ENCODE assay signal across 10 cellular contexts in genomic region chr11:32870676-32871075, GRCh38. TPM values are rescaled to one million over a fixed set of nuclear protein-coding genes. Genes with fewer than 3 reads are reported as not detected.
DNase-seq lines count a peak whose midpoint lies in the region; ATAC-seq, FAIRE-seq and TF ChIP-seq lines count a peak whose summit lies in the region.
"Had no signal": no experiment of that assay in that cellular context is flagged by ENCODE, and none has a peak within 500 bp of the region (broad histone marks: within the 10 kb centered on the region; RNA-seq: fewer than 3 reads in every experiment).

No MANE protein-coding gene starts in this region.

- H3K27ac ChIP-seq in astrocyte (ENCODE audit: low read depth, low read length): no peak overlapping the region
- H3K27ac ChIP-seq in aorta (ENCODE audit: low read depth in 1 of 2, low read length in 2 of 2): no peak overlapping the region

- no peak overlapping the region for H3K4me2 ChIP-seq in astrocyte (ENCODE audit: low read length)

- WGBS in aorta, 2 donors: 46 to 50% methylated on average over 2 of the region's 2 CpGs

- H3K9me3 ChIP-seq in astrocyte (ENCODE audit: insufficient read depth, low read depth, low read length) (no peaks in the 10 kb centered on the region), aorta (ENCODE audit: control insufficient read depth, low read length) (peaks cover 6% of the 10 kb centered on the region)

- intact Hi-C loops in aorta (cut with DNase I): no loop called here

- ATAC-seq in aorta (ENCODE audit: low FRiP score): no peak

- H3K9ac ChIP-seq in astrocyte (ENCODE audit: low read length): no peak overlapping the region

- FAIRE-seq in astrocyte (lab: Jason Lieb, UNC): no peak

- peak; percentile 24 for DNase-seq in NCI-H1436 (lab: John Stamatoyannopoulos, UW)
- DNase-seq in NCI-H1436 treated with DMSO at 0.1 percent for 48 hours (lab: John Stamatoyannopoulos, UW): no peak
- DNase-seq in NCI-H526 (lab: John Stamatoyannopoulos, UW): peak; percentile 37 to 77
- no peak for DNase-seq in astrocyte (ENCODE audit: low read depth)
- DNase-seq in stimulated activated CD4-positive, alpha-beta T cell treated with anti-CD3 and anti-CD28 coated beads, Interleukin-12 subunit alpha, Interleukin-12 subunit beta, amount 100 ng/mL, for 4 hours: peak; percentile 13
- no peak for DNase-seq in C1 segment of cervical spinal cord (lab: John Stamatoyannopoulos, UW)
- no peak for DNase-seq in aorta
- no peak for DNase-seq in SKM-1 treated with dmso at 0.1 percent for 144 hours (lab: John Stamatoyannopoulos, UW; ENCODE audit: unreplicated experiment)
- DNase-seq: hippocampal formation had no signal

- no peaks in the 10 kb centered on the region for H4K20me1 ChIP-seq in astrocyte (ENCODE audit: insufficient read depth, low read length)

- no peaks in the 10 kb centered on the region for H3K27me3 ChIP-seq in astrocyte (ENCODE audit: insufficient read depth, low read length)
- no peaks in the 10 kb centered on the region for H3K27me3 ChIP-seq in aorta (ENCODE audit: control insufficient read depth in 1 of 2, insufficient read depth in 2 of 2, low read length in 1 of 2)

- no peak overlapping the region for H3K4me3 Mint-ChIP-seq in astrocyte (ENCODE audit: unreplicated experiment)
- H3K4me3 Mint-ChIP-seq: CD8-positive, alpha-beta memory T cell had no signal

- H2AFZ ChIP-seq in astrocyte (ENCODE audit: low read depth, low read length): no peak overlapping the region

- no peaks in the 10 kb centered on the region for H3K79me2 ChIP-seq in astrocyte (ENCODE audit: insufficient read depth, low read length)

- H3K36me3 ChIP-seq in astrocyte (ENCODE audit: insufficient read depth, low read length): no peaks in the 10 kb centered on the region
- H3K36me3 ChIP-seq in aorta (ENCODE audit: control insufficient read depth in 1 of 2, insufficient read depth in 2 of 2, low read length in 1 of 2): no peaks in the 10 kb centered on the region

- no peaks in the 10 kb centered on the region for H3K36me3 Mint-ChIP-seq in astrocyte (ENCODE audit: low read depth, unreplicated experiment)

- H3K27me3 Mint-ChIP-seq in astrocyte (ENCODE audit: low read depth, unreplicated experiment): peaks cover 5% of the 10 kb centered on the region

- no peak overlapping the region for H3K27ac Mint-ChIP-seq in astrocyte (ENCODE audit: unreplicated experiment)
- H3K27ac Mint-ChIP-seq: CD8-positive, alpha-beta memory T cell had no signal

- TF ChIP-seq CTCF in astrocyte (IDR thresholded peaks at IDR 0.05; ENCODE audit: insufficient read depth, low read depth, low read length): peak; percentile 15

- no peaks in the 10 kb centered on the region for H3K4me1 ChIP-seq in astrocyte (ENCODE audit: insufficient read depth, low read length)
- H3K4me1 ChIP-seq in aorta (ENCODE audit: control insufficient read depth in 1 of 2, insufficient read depth in 2 of 2, low read length in 2 of 2): no peaks in the 10 kb centered on the region

- no peaks in the 10 kb centered on the region for H3K4me1 Mint-ChIP-seq in astrocyte (ENCODE audit: low read depth, unreplicated experiment)
- H3K4me1 Mint-ChIP-seq: CD8-positive, alpha-beta memory T cell had no signal

- peaks cover 7% of the 10 kb centered on the region for H3K9me3 Mint-ChIP-seq in astrocyte (ENCODE audit: unreplicated experiment)

- H3K4me3 ChIP-seq in astrocyte (ENCODE audit: insufficient read depth, low read depth, low read length) (no peak overlapping the region), aorta (ENCODE audit: low read length in 2 of 2) (no peak overlapping the region)

RNA-seq across cellular contexts. Expression of gene QSER1, which starts 21.9 kb away (rescaled TPM):
- total RNA-seq in astrocyte (29.1 and 35.7 TPM in 2 replicates), aorta (10 to 100 TPM; 22.1 to 34.3 TPM)
- polyA plus RNA-seq in aorta: 1 to 10 TPM; 2.5 to 3.9 TPM

RNA-seq across cellular contexts. Expression of gene PRRG4, which starts 40.9 kb away (rescaled TPM):
- total RNA-seq in astrocyte: 0.14 and 0.45 TPM in 2 replicates
- 1 to 10 TPM; 2.0 TPM for total RNA-seq in aorta
- polyA plus RNA-seq in aorta: 1 to 10 TPM in 1 of 2 donors, under 1 TPM in 1; 0.26 to 2.1 TPM
- polyA plus RNA-seq: CD8-positive, alpha-beta memory T cell had no signal

Comparison
In these comparisons a context has a peak if more than half of its experiments do, and no peak if none do; other contexts are left out.
1. DNase-seq: peak in NCI-H1436 (single experiment), NCI-H526 (2 of 2) and stimulated activated CD4-positive, alpha-beta T cell treated with anti-CD3 and anti-CD28 coated beads, Interleukin-12 subunit alpha, Interleukin-12 subunit beta, amount 100 ng/mL, for 4 hours (single experiment); none in NCI-H1436 treated with DMSO at 0.1 percent for 48 hours (single experiment), astrocyte (single experiment), C1 segment of cervical spinal cord (0 of 14), aorta (0 of 2) and SKM-1 treated with dmso at 0.1 percent for 144 hours (single experiment).